In genomic region chr19:1105217-1105872, GRCh38 we compare ENCODE assay signal across 8 cellular contexts. TPM values are rescaled to one million over a fixed set of nuclear protein-coding genes. Genes with fewer than 3 reads are reported as not detected.
DNase-seq lines count a peak whose midpoint lies in the region; ATAC-seq and TF ChIP-seq lines count a peak whose summit lies in the region.

No MANE protein-coding gene starts in this region.

- no peaks in the 10 kb centered on the region for H3K27me3 Mint-ChIP-seq in activated CD8-positive, alpha-beta memory T cell treated with anti-CD3 and anti-CD28 coated beads, Interleukin-2, amount 10 ng/mL, durations not matched to agents 7 days and 5 days

- 29 to 54% (median 41%) methylated on average over 22 to 49 of the region's 49 CpGs for WGBS in adrenal gland, 4 donors

- H3K4me3 ChIP-seq in adrenal gland (peak overlapping the region in 3 of 4 donors; percentile 37 to 84 (median 64)), kidney epithelial cell (ENCODE audit: low read depth, low read length) (peak overlapping the region; percentile 65), thoracic aorta (peak overlapping the region; percentile 97)

- H3K4me3 Mint-ChIP-seq in activated CD8-positive, alpha-beta memory T cell treated with anti-CD3 and anti-CD28 coated beads, Interleukin-2, amount 10 ng/mL, durations not matched to agents 7 days and 5 days: peak overlapping the region; percentile 70

- H3K36me3 ChIP-seq in adrenal gland (replicated peaks in 1 of 2) (peaks cover 0 to 43% of the 10 kb centered on the region in 2 donors), kidney epithelial cell (ENCODE audit: control insufficient read depth, insufficient read depth, low read length) (no peaks in the 10 kb centered on the region), thoracic aorta (peaks cover 36% of the 10 kb centered on the region)

- H3K4me1 ChIP-seq in adrenal gland (replicated peaks in 1 of 2) (peaks cover 32 to 38% of the 10 kb centered on the region in 2 donors), thoracic aorta (ENCODE audit: control insufficient read depth in 1 of 2, low read depth in 2 of 2) (peaks cover 35 to 54% of the 10 kb centered on the region in 2 donors)

- peaks cover 3% of the 10 kb centered on the region for H3K36me3 Mint-ChIP-seq in activated CD8-positive, alpha-beta memory T cell treated with anti-CD3 and anti-CD28 coated beads, Interleukin-2, amount 10 ng/mL, durations not matched to agents 7 days and 5 days

- TF ChIP-seq CTCF in adrenal gland (IDR thresholded peaks at IDR 0.05): no peak
- no peak for TF ChIP-seq CTCF in kidney epithelial cell (IDR thresholded peaks at IDR 0.05; ENCODE audit: insufficient read depth, low read length, poor library complexity, severe bottlenecking)
- no peak for TF ChIP-seq CTCF in thoracic aorta (IDR thresholded peaks at IDR 0.05)
- TF ChIP-seq CTCF in GM13976 (IDR thresholded peaks at IDR 0.05; ENCODE audit: borderline replicate concordance, control extremely low read depth, extremely low read depth, insufficient read depth, missing control alignments): no peak

- peak overlapping the region; percentile 15 for H3K27ac Mint-ChIP-seq in activated CD8-positive, alpha-beta memory T cell treated with anti-CD3 and anti-CD28 coated beads, Interleukin-2, amount 10 ng/mL, durations not matched to agents 7 days and 5 days

- DNase-seq in activated CD8-positive, alpha-beta memory T cell treated with anti-CD3 and anti-CD28 coated beads, Interleukin-2, amount 10 ng/mL, durations not matched to agents 7 days and 5 days: no peak
- no peak for DNase-seq in activated CD8-positive, alpha-beta memory T cell treated with anti-CD3 and anti-CD28 coated beads, Interleukin-2, amount 50 U/mL, for 4 hours
- peak in 1 of 7 donors; percentile 70 for DNase-seq in adrenal gland
- DNase-seq in kidney epithelial cell (ENCODE audit: low read depth): no peak
- DNase-seq in thoracic aorta (ENCODE audit: low spot score): no peak
- no peak for DNase-seq in kidney glomerular epithelial cell (lab: John Stamatoyannopoulos, UW)
- DNase-seq in NCI-H345 treated with DMSO at 0.1 percent for 48 hours (lab: John Stamatoyannopoulos, UW; ENCODE audit: unreplicated experiment): no peak
- no peak for DNase-seq in GM13976 (ENCODE audit: low spot score)

- H3K27me3 ChIP-seq in adrenal gland: no peaks in the 10 kb centered on the region
- H3K27me3 ChIP-seq in kidney epithelial cell (ENCODE audit: control insufficient read depth, insufficient read depth, low read length): no peaks in the 10 kb centered on the region
- no peaks in the 10 kb centered on the region for H3K27me3 ChIP-seq in thoracic aorta (replicated peaks; ENCODE audit: insufficient read depth)

- H3K9me3 ChIP-seq in adrenal gland (replicated peaks in 1 of 3) (no peaks in the 10 kb centered on the region), thoracic aorta (no peaks in the 10 kb centered on the region)

- ATAC-seq in activated CD8-positive, alpha-beta memory T cell treated with anti-CD3 and anti-CD28 coated beads, Interleukin-2, amount 10 ng/mL, durations not matched to agents 7 days and 5 days: no peak
- no peak for ATAC-seq in thoracic aorta (ENCODE audit: insufficient number of reproducible peaks, low FRiP score, low read depth)

- TF ChIP-seq POLR2A in adrenal gland (IDR thresholded peaks at IDR 0.05): no peak

- intact Hi-C loops in adrenal gland (cut with DNase I): no loop called here

- in situ Hi-C loops in GM13976 (cut with MboI; ENCODE audit: low sequenced_read_pairs, unreplicated experiment): no loop called here

- peak overlapping the region; percentile 97 to 99 (median 99) for H3K27ac ChIP-seq in adrenal gland
- H3K27ac ChIP-seq in thoracic aorta: peak overlapping the region; percentile 99

- CTCF ChIA-PET in activated CD8-positive, alpha-beta memory T cell treated with anti-CD3 and anti-CD28 coated beads, Interleukin-2, amount 10 ng/mL, durations not matched to agents 7 days and 5 days (lab: Charles Lee): interaction anchor here (0.9 to 3.0 kb wide), 5 partner anchors 8 to 121 kb away, joined by 3 to 15 read pairs (median 3); partner anchors contain the start of gene WDR18

- no peaks in the 10 kb centered on the region for H3K9me3 Mint-ChIP-seq in activated CD8-positive, alpha-beta memory T cell treated with anti-CD3 and anti-CD28 coated beads, Interleukin-2, amount 10 ng/mL, durations not matched to agents 7 days and 5 days (ENCODE audit: low read depth)

- H3K4me1 Mint-ChIP-seq in activated CD8-positive, alpha-beta memory T cell treated with anti-CD3 and anti-CD28 coated beads, Interleukin-2, amount 10 ng/mL, durations not matched to agents 7 days and 5 days: peaks cover 26% of the 10 kb centered on the region

RNA-seq across cellular contexts. Expression of gene GPX4, which starts 1.6 kb away (rescaled TPM):
- total RNA-seq in activated CD8-positive, alpha-beta memory T cell treated with anti-CD3 and anti-CD28 coated beads, Interleukin-2, amount 10 ng/mL, durations not matched to agents 7 days and 5 days: 100 to 1,000 TPM; 143 to 217 TPM
- total RNA-seq in adrenal gland (1,000 to 10,000 TPM in 1 of 8 donors, 100 to 1,000 TPM in 7; 385 to 1,424 (median 704) TPM), kidney epithelial cell (538 and 611 TPM in 2 replicates), thoracic aorta (100 to 1,000 TPM; 259 to 441 TPM)
- polyA plus RNA-seq in adrenal gland: 1,000 to 10,000 TPM in 2 of 3 donors, 100 to 1,000 TPM in 1; 420 to 1,267 (median 1,035) TPM

RNA-seq across cellular contexts. Expression of gene POLR2E, which starts 10.2 kb away (rescaled TPM):
- total RNA-seq in activated CD8-positive, alpha-beta memory T cell treated with anti-CD3 and anti-CD28 coated beads, Interleukin-2, amount 10 ng/mL, durations not matched to agents 7 days and 5 days: 100 to 1,000 TPM; 173 to 206 TPM
- 100 to 1,000 TPM in 7 of 8 donors, 10 to 100 TPM in 1; 94.0 to 231 (median 171) TPM for total RNA-seq in adrenal gland
- polyA plus RNA-seq in adrenal gland: 100 to 1,000 TPM in 2 of 3 donors, 10 to 100 TPM in 1; 74.7 to 132 (median 109) TPM
- total RNA-seq in kidney epithelial cell: 204 and 267 TPM in 2 replicates
- 100 to 1,000 TPM; 129 to 149 TPM for total RNA-seq in thoracic aorta

RNA-seq across cellular contexts. Expression of gene ARHGAP45, which starts 38.4 kb away (rescaled TPM):
- total RNA-seq in activated CD8-positive, alpha-beta memory T cell treated with anti-CD3 and anti-CD28 coated beads, Interleukin-2, amount 10 ng/mL, durations not matched to agents 7 days and 5 days: 100 to 1,000 TPM; 361 to 481 TPM
- total RNA-seq in adrenal gland (10 to 100 TPM; 18.8 to 74.3 (median 34.8) TPM), kidney epithelial cell (1.4 and 4.2 TPM in 2 replicates), thoracic aorta (10 to 100 TPM; 37.9 to 42.6 TPM)
- 10 to 100 TPM in 2 of 3 donors, 1 to 10 TPM in 1; 1.6 to 75.4 (median 30.2) TPM for polyA plus RNA-seq in adrenal gland

Comparison
In these comparisons a context has a peak if more than half of its experiments do, and no peak if none do; other contexts are left out.
1. RNA of gene ARHGAP45, which starts 38.4 kb away (total RNA-seq): 361 to 481 TPM in activated CD8-positive, alpha-beta memory T cell treated with anti-CD3 and anti-CD28 coated beads, Interleukin-2, amount 10 ng/mL, durations not matched to agents 7 days and 5 days; 37.9 to 42.6 TPM in thoracic aorta, 18.8 to 74.3 TPM in adrenal gland and 1.4 to 4.2 TPM in kidney epithelial cell; every median in the first group is over 4 times any median in the second.
2. Peak in every context shown above with its lines, with median percentiles within 50 percentile points of each other: H3K4me3 ChIP-seq.